8 cellular contexts compared by ENCODE assay signal in genomic region chr3:69082805-69083204, GRCh38. TPM values are rescaled to one million over a fixed set of nuclear protein-coding genes. Genes with fewer than 3 reads are reported as not detected.
DNase-seq lines count a peak whose midpoint lies in the region; ATAC-seq and TF ChIP-seq lines count a peak whose summit lies in the region.

No MANE protein-coding gene starts in this region.

- H3K4me1 Mint-ChIP-seq in activated CD8-positive, alpha-beta T cell treated with anti-CD3 and anti-CD28 coated beads, Interleukin-2, amount 10 ng/mL, durations not matched to agents 7 days and 5 days (ENCODE audit: low read depth): peaks cover 57% of the 10 kb centered on the region

- H3K9me3 Mint-ChIP-seq in activated CD8-positive, alpha-beta T cell treated with anti-CD3 and anti-CD28 coated beads, Interleukin-2, amount 10 ng/mL, durations not matched to agents 7 days and 5 days (ENCODE audit: insufficient read depth): no peaks in the 10 kb centered on the region

- DNase-seq in GM12864 (ENCODE audit: low read depth): peak; percentile 83
- DNase-seq in MM.1S: peak; percentile 77
- peak; percentile 62 for DNase-seq in activated CD8-positive, alpha-beta T cell treated with anti-CD3 and anti-CD28 coated beads, Interleukin-2, amount 10 ng/mL, durations not matched to agents 7 days and 5 days
- peak; percentile 81 to 86 for DNase-seq in fibroblast of lung (ENCODE audit: low read depth in 2 of 2)
- peak; percentile 84 for DNase-seq in stimulated activated CD4-positive, alpha-beta T cell treated with anti-CD3 and anti-CD28 coated beads, Interleukin-15, amount 100 ng/mL, for 24 hours
- no peak for DNase-seq in GOT3 (lab: John Stamatoyannopoulos, UW)
- no peak for DNase-seq in NCI-H2171 treated with DMSO at 0.1 percent for 48 hours (lab: John Stamatoyannopoulos, UW)

- H3K4me3 Mint-ChIP-seq in activated CD8-positive, alpha-beta T cell treated with anti-CD3 and anti-CD28 coated beads, Interleukin-2, amount 10 ng/mL, durations not matched to agents 7 days and 5 days: peak overlapping the region; percentile 65

- ATAC-seq in GM21786 (IDR thresholded peaks at IDR 0.05; ENCODE audit: unreplicated experiment): peak; percentile 56
- peak; percentile 38 for ATAC-seq in activated CD8-positive, alpha-beta T cell treated with anti-CD3 and anti-CD28 coated beads, Interleukin-2, amount 10 ng/mL, durations not matched to agents 7 days and 5 days

- no peaks in the 10 kb centered on the region for H3K36me3 ChIP-seq in MM.1S (replicated peaks; ENCODE audit: insufficient read depth, low read length)
- H3K36me3 ChIP-seq in fibroblast of lung (ENCODE audit: control insufficient read depth, insufficient read depth, low read length): no peaks in the 10 kb centered on the region

- H3K4me2 ChIP-seq in MM.1S (ENCODE audit: low read depth, low read length) (peak overlapping the region; percentile 92), fibroblast of lung (ENCODE audit: extremely low read depth, insufficient read depth, low read length) (peak overlapping the region; percentile 46)

- peaks cover 66% of the 10 kb centered on the region for H3F3A ChIP-seq in MM.1S (ENCODE audit: insufficient read depth, low read length)

- H3K79me2 ChIP-seq in MM.1S (ENCODE audit: low read length) (peaks cover 66% of the 10 kb centered on the region), fibroblast of lung (ENCODE audit: control insufficient read depth, insufficient read depth, low read length) (peaks cover 41% of the 10 kb centered on the region)

- H3K9me2 ChIP-seq in MM.1S (replicated peaks; ENCODE audit: insufficient read depth, low read length): no peaks in the 10 kb centered on the region

- H3K4me1 ChIP-seq in MM.1S (ENCODE audit: low read length): peaks cover 45% of the 10 kb centered on the region
- peaks cover 32% of the 10 kb centered on the region for H3K4me1 ChIP-seq in fibroblast of lung (ENCODE audit: control insufficient read depth, extremely low read depth, insufficient read depth, low read length)

- peak overlapping the region; percentile 81; the same call in 1 of the 2 replicates for H3K9ac ChIP-seq in MM.1S (ENCODE audit: low read length)
- no peak overlapping the region for H3K9ac ChIP-seq in fibroblast of lung (ENCODE audit: insufficient read depth, low read length)

- no peak overlapping the region for H3K4me3 ChIP-seq in GM12864 (ENCODE audit: low read depth, low read length)
- H3K4me3 ChIP-seq in MM.1S (ENCODE audit: low read length): peak overlapping the region; percentile 93
- H3K4me3 ChIP-seq in fibroblast of lung (replicated peaks in 1 of 4; ENCODE audit: control extremely low read depth in 1 of 4, insufficient read depth in 1 of 4, low read depth in 3 of 4, low read length in 4 of 4): no peak overlapping the region

- H3K36me3 Mint-ChIP-seq in activated CD8-positive, alpha-beta T cell treated with anti-CD3 and anti-CD28 coated beads, Interleukin-2, amount 10 ng/mL, durations not matched to agents 7 days and 5 days (ENCODE audit: low read depth): peaks cover 38% of the 10 kb centered on the region

- CTCF ChIA-PET in activated CD8-positive, alpha-beta T cell treated with anti-CD3 and anti-CD28 coated beads, Interleukin-2, amount 10 ng/mL, durations not matched to agents 7 days and 5 days (lab: Charles Lee): interaction anchor here (0.7 to 1.1 kb wide), 2 partner anchors 13 to 38 kb away, joined by 3 to 4 read pairs; no protein-coding TSS in a partner anchor

- H3K27me3 ChIP-seq in MM.1S (replicated peaks; ENCODE audit: insufficient read depth, low read length): no peaks in the 10 kb centered on the region
- no peaks in the 10 kb centered on the region for H3K27me3 ChIP-seq in fibroblast of lung (ENCODE audit: control insufficient read depth, insufficient read depth, low read length)

- H3K27ac ChIP-seq in MM.1S (ENCODE audit: low read length): peak overlapping the region; percentile 91
- no peak overlapping the region for H3K27ac ChIP-seq in fibroblast of lung (ENCODE audit: insufficient read depth, low read length)

- H4K20me1 ChIP-seq in MM.1S (ENCODE audit: insufficient read depth, low read length) (no peaks in the 10 kb centered on the region), fibroblast of lung (ENCODE audit: control insufficient read depth, extremely low read depth, insufficient read depth, low read length) (no peaks in the 10 kb centered on the region)

- H3K9me3 ChIP-seq in MM.1S (replicated peaks; ENCODE audit: insufficient read depth, low read length) (no peaks in the 10 kb centered on the region), fibroblast of lung (ENCODE audit: control insufficient read depth, insufficient read depth, low read depth, low read length) (no peaks in the 10 kb centered on the region)

- POLR2A ChIA-PET in activated CD8-positive, alpha-beta T cell treated with anti-CD3 and anti-CD28 coated beads, Interleukin-2, amount 10 ng/mL, durations not matched to agents 7 days and 5 days (lab: Charles Lee): interaction anchor here (0.6 to 8.7 kb wide), 6 partner anchors 8 to 1057 kb away, joined by 3 to 83 read pairs (median 45); partner anchors contain the start of gene TMF1

- H3K27ac Mint-ChIP-seq in activated CD8-positive, alpha-beta T cell treated with anti-CD3 and anti-CD28 coated beads, Interleukin-2, amount 10 ng/mL, durations not matched to agents 7 days and 5 days: peak overlapping the region; percentile 89

- H3K27me3 Mint-ChIP-seq in activated CD8-positive, alpha-beta T cell treated with anti-CD3 and anti-CD28 coated beads, Interleukin-2, amount 10 ng/mL, durations not matched to agents 7 days and 5 days (ENCODE audit: low read depth): no peaks in the 10 kb centered on the region

- TF ChIP-seq CTCF in GM12864 (IDR thresholded peaks at IDR 0.05; ENCODE audit: low read depth, low read length, missing control alignments) (no peak), MM.1S (IDR thresholded peaks at IDR 0.05; ENCODE audit: low read length) (no peak), fibroblast of lung (conservative IDR thresholded peaks at IDR 0.05 in 1 of 2, IDR thresholded peaks at IDR 0.05 in 1 of 2; ENCODE audit: low read depth in 1 of 2, low read length in 2 of 2) (no peak)

- H2AFZ ChIP-seq in MM.1S (ENCODE audit: low read length) (no peak overlapping the region), fibroblast of lung (ENCODE audit: low read length) (no peak overlapping the region)

RNA-seq across cellular contexts. Expression of gene ARL6IP5, which starts 1.9 kb away (rescaled TPM):
- 100 to 1,000 TPM; 148 to 153 TPM for total RNA-seq in activated CD8-positive, alpha-beta T cell treated with anti-CD3 and anti-CD28 coated beads, Interleukin-2, amount 10 ng/mL, durations not matched to agents 7 days and 5 days
- 132 and 209 TPM in 2 replicates for total RNA-seq in fibroblast of lung
- polyA plus RNA-seq in fibroblast of lung: 218 and 253 TPM in 2 replicates
- polyA plus RNA-seq in fibroblast of lung (2012): 165 and 171 TPM in 2 replicates
- polyA minus RNA-seq in fibroblast of lung (ENCODE audit: low replicate concordance): 199 and 251 TPM in 2 replicates

RNA-seq across cellular contexts. Expression of gene UBA3, which starts 2.6 kb away (rescaled TPM):
- total RNA-seq in activated CD8-positive, alpha-beta T cell treated with anti-CD3 and anti-CD28 coated beads, Interleukin-2, amount 10 ng/mL, durations not matched to agents 7 days and 5 days: 100 to 1,000 TPM in 1 of 2 experiments, 10 to 100 TPM in 1; 95.5 to 101 TPM
- 70.4 and 93.3 TPM in 2 replicates for total RNA-seq in fibroblast of lung
- 77.2 and 95.4 TPM in 2 replicates for polyA plus RNA-seq in fibroblast of lung
- polyA plus RNA-seq in fibroblast of lung (2012): 53.2 and 62.6 TPM in 2 replicates
- polyA minus RNA-seq in fibroblast of lung (ENCODE audit: low replicate concordance): 13.2 and 18.0 TPM in 2 replicates

RNA-seq across cellular contexts. Expression of gene TMF1, which starts 30.7 kb away (rescaled TPM):
- total RNA-seq in activated CD8-positive, alpha-beta T cell treated with anti-CD3 and anti-CD28 coated beads, Interleukin-2, amount 10 ng/mL, durations not matched to agents 7 days and 5 days: 10 to 100 TPM; 47.5 to 49.3 TPM
- total RNA-seq in fibroblast of lung: 37.0 and 51.5 TPM in 2 replicates
- polyA plus RNA-seq in fibroblast of lung: 18.0 and 27.5 TPM in 2 replicates
- polyA plus RNA-seq in fibroblast of lung (2012): 19.4 and 28.1 TPM in 2 replicates
- 9.8 and 31.5 TPM in 2 replicates for polyA minus RNA-seq in fibroblast of lung (ENCODE audit: low replicate concordance)

RNA-seq across cellular contexts. Expression of gene LMOD3, which starts 39.6 kb away (rescaled TPM):
- not detected for total RNA-seq in activated CD8-positive, alpha-beta T cell treated with anti-CD3 and anti-CD28 coated beads, Interleukin-2, amount 10 ng/mL, durations not matched to agents 7 days and 5 days
- total RNA-seq in fibroblast of lung: 0.51 and 4.0 TPM in 2 replicates
- 0.20 TPM in 2 replicates for polyA plus RNA-seq in fibroblast of lung
- 0.30 and 0.42 TPM in 2 replicates for polyA plus RNA-seq in fibroblast of lung (2012)
- polyA minus RNA-seq in fibroblast of lung (ENCODE audit: low replicate concordance): not detected in 2 replicates

Comparison
In these comparisons a context has a peak if more than half of its experiments do, and no peak if none do; other contexts are left out.
1. DNase-seq: peak in GM12864 (single experiment), MM.1S (single experiment), activated CD8-positive, alpha-beta T cell treated with anti-CD3 and anti-CD28 coated beads, Interleukin-2, amount 10 ng/mL, durations not matched to agents 7 days and 5 days (single experiment), fibroblast of lung (2 of 2) and stimulated activated CD4-positive, alpha-beta T cell treated with anti-CD3 and anti-CD28 coated beads, Interleukin-15, amount 100 ng/mL, for 24 hours (single experiment); none in GOT3 (single experiment) and NCI-H2171 treated with DMSO at 0.1 percent for 48 hours (single experiment).